6 cellular contexts compared by ENCODE assay signal in genomic region chr2:186739739-186740138, GRCh38.
"Had no signal": no experiment of that assay in that cellular context is flagged by ENCODE, and none has a peak within 500 bp of the region (broad histone marks: within the 10 kb centered on the region; RNA-seq: fewer than 3 reads in every experiment).

No MANE protein-coding gene starts in this region.

- H3K4me3 ChIP-seq: GM12878 had no signal

- FAIRE-seq: GM12891, GM18507, GM19239 had no signal

- DNase-seq: GDM1, GF-D8 had no signal

- ATAC-seq: GM12878 had no signal
